13 cellular contexts compared by ENCODE assay signal in the genomic region with DNA sequence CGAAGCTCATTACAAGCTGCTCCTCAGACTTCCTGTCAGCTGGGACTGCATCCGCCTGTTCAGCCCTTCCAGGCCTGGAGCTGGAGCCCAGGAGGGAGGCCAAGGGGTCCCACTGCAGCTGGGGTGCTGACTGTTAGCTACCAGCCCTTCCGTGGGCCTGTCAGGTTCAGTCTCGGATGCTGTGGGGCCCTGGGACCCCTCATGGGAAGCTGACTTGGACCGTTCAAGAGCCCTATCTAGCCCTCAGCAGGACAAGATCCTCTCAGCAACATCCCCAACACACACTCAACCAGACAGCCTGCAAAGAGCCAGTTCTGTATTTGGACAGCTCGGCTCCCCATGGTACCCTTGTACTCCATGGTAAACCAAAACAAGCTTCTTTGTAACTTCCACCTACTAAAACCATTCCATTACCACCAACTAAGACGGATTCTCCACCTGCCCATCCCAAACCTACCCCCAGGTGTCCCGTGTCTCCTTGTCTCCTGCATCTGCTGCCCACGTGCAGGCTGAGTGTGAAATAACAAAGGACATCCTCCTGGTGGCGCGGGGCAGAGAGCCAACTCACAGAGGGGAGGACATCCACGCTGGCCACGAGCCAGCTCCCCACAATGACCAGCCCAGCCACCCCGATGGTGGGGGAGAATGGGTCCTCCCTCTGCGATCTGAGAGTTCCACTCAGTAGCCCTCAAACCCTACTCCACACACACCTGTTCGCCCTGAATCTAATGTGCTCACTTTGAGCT.
A peak's percentile ranks its signal among the peaks of the same experiment; 100 is the strongest.
DNase-seq lines count a peak whose midpoint lies in the region; ATAC-seq and TF ChIP-seq lines count a peak whose summit lies in the region.
"Had no signal": no experiment of that assay in that cellular context is flagged by ENCODE, and none has a peak within 500 bp of the region (broad histone marks: within the 10 kb centered on the region; RNA-seq: fewer than 3 reads in every experiment).

No MANE protein-coding gene starts in this region.

- H3K4me1 Mint-ChIP-seq in nephron progenitor cell: peaks cover 28% of the 10 kb centered on the region

- H3K36me3 ChIP-seq in osteoblast (ENCODE audit: insufficient read depth, low read length): no peaks in the 10 kb centered on the region
- H3K36me3 ChIP-seq: esophagus squamous epithelium, HAP-1 had no signal

- H3K4me3 ChIP-seq in osteoblast (ENCODE audit: insufficient read depth, low read length): no peak overlapping the region
- H3K4me3 ChIP-seq: esophagus squamous epithelium, HAP-1 had no signal

- CTCF ChIA-PET in RWPE1 (lab: Yijun Ruan, JAX): no interaction called here

- H3K4me3 Mint-ChIP-seq in nephron progenitor cell: no peak overlapping the region

- no peak for ATAC-seq in GM18873 (IDR thresholded peaks at IDR 0.05; ENCODE audit: low FRiP score, unreplicated experiment)

- H3K27me3 Mint-ChIP-seq in nephron progenitor cell (ENCODE audit: low read depth, poor library complexity): peaks cover 27% of the 10 kb centered on the region

- no peaks in the 10 kb centered on the region for H3K9me3 Mint-ChIP-seq in nephron progenitor cell

- H3K4me1 ChIP-seq in osteoblast (ENCODE audit: insufficient read depth, low read length): peaks cover 4% of the 10 kb centered on the region
- H3K4me1 ChIP-seq: esophagus squamous epithelium, HAP-1 had no signal

- H3K79me2 ChIP-seq in osteoblast (ENCODE audit: insufficient read depth, low read length): no peaks in the 10 kb centered on the region

- no peak overlapping the region for H2AFZ ChIP-seq in osteoblast (ENCODE audit: low read length)

- POLR2A ChIA-PET in RWPE1 (lab: Yijun Ruan, JAX; ENCODE audit: low non-redundant PET): interaction anchor here (0.5 kb wide), 1 partner anchor 256 kb away, joined by 3 read pairs; no protein-coding TSS in a partner anchor

- no peak for TF ChIP-seq CTCF in osteoblast (IDR thresholded peaks at IDR 0.05; ENCODE audit: extremely low read depth, low read depth, low read length)
- no peak for TF ChIP-seq CTCF in RWPE1 (conservative IDR thresholded peaks at IDR 0.05; ENCODE audit: low read depth)
- TF ChIP-seq CTCF in nephron progenitor cell (IDR thresholded peaks at IDR 0.05): no peak

- no peaks in the 10 kb centered on the region for H4K20me1 ChIP-seq in osteoblast (ENCODE audit: insufficient read depth, low read length)

- no peak overlapping the region for H3K4me2 ChIP-seq in osteoblast (ENCODE audit: insufficient read depth, low read length)

- no peak overlapping the region for H3K27ac Mint-ChIP-seq in nephron progenitor cell
- H3K27ac Mint-ChIP-seq: progenitor cell of endocrine pancreas had no signal

- H3K27ac ChIP-seq in osteoblast (ENCODE audit: low read depth, low read length) (no peak overlapping the region), RWPE1 (no peak overlapping the region)
- H3K27ac ChIP-seq: 22Rv1, C4-2B, esophagus squamous epithelium had no signal

- H3K36me3 Mint-ChIP-seq in nephron progenitor cell (ENCODE audit: low read depth): no peaks in the 10 kb centered on the region

- peak; percentile 23 for DNase-seq in DMS53 (lab: John Stamatoyannopoulos, UW)
- no peak for DNase-seq in DMS53 treated with DMSO at 0.1 percent for 48 hours (lab: John Stamatoyannopoulos, UW; ENCODE audit: unreplicated experiment)
- peak; percentile 98 for DNase-seq in NCI-H146 (lab: John Stamatoyannopoulos, UW)
- peak; percentile 63 to 85 for DNase-seq in SHP77 (lab: John Stamatoyannopoulos, UW)
- peak; percentile 56 for DNase-seq in osteoblast (ENCODE audit: insufficient read length, low spot score, missing footprints)
- no peak for DNase-seq in RWPE1 (ENCODE audit: low spot score)
- no peak for DNase-seq in nephron progenitor cell
- DNase-seq: esophagus squamous epithelium had no signal

- no peaks in the 10 kb centered on the region for H3K9me3 ChIP-seq in osteoblast (ENCODE audit: low read depth, low read length)
- H3K9me3 ChIP-seq: esophagus squamous epithelium, HAP-1 had no signal

- H3K27me3 ChIP-seq in osteoblast (ENCODE audit: insufficient read depth, low read length): peaks cover 3% of the 10 kb centered on the region

Comparison
In these comparisons a context has a peak if more than half of its experiments do, and no peak if none do; other contexts are left out.
1. DNase-seq: peak in DMS53 (single experiment), NCI-H146 (single experiment), SHP77 (2 of 2) and osteoblast (single experiment); none in DMS53 treated with DMSO at 0.1 percent for 48 hours (single experiment), RWPE1 (single experiment) and nephron progenitor cell (single experiment).